In genomic region chr21:17428484-17428869, GRCh38 we compare ENCODE assay signal across 14 cellular contexts.
DNase-seq lines count a peak whose midpoint lies in the region; ATAC-seq lines count a peak whose summit lies in the region.
"Had no signal": no experiment of that assay in that cellular context is flagged by ENCODE, and none has a peak within 500 bp of the region (broad histone marks: within the 10 kb centered on the region; RNA-seq: fewer than 3 reads in every experiment).

No MANE protein-coding gene starts in this region.

- H3K27ac Mint-ChIP-seq in activated CD4-positive, alpha-beta T cell treated with anti-CD3 and anti-CD28 coated beads for 36 hours, result no peak overlapping the region
- H3K27ac Mint-ChIP-seq: IgD-negative memory B cell had no signal

- H3K4me1 Mint-ChIP-seq in activated CD4-positive, alpha-beta T cell treated with anti-CD3 and anti-CD28 coated beads for 36 hours, result no peaks in the 10 kb centered on the region

- H3K27me3 Mint-ChIP-seq in activated CD4-positive, alpha-beta T cell treated with anti-CD3 and anti-CD28 coated beads for 36 hours, result peaks cover 5% of the 10 kb centered on the region

- DNase-seq in stimulated activated CD4-positive, alpha-beta T cell treated with anti-CD3 and anti-CD28 coated beads, Interleukin-12 subunit alpha, Interleukin-12 subunit beta, amount 100 ng/mL, for 4 hours, result no peak
- no peak for DNase-seq in stimulated activated CD4-positive, alpha-beta T cell treated with anti-CD3 and anti-CD28 coated beads, Interleukin-2, amount 100 ng/mL, for 24 hours
- no peak for DNase-seq in OCI-M1 (lab: John Stamatoyannopoulos, UW)
- no peak for DNase-seq in activated CD4-positive, alpha-beta T cell treated with anti-CD3 and anti-CD28 coated beads for 36 hours
- DNase-seq: activated T-cell treated with anti-CD3 and anti-CD28 coated beads, Interleukin-2, amount 50 U/mL, for 4 hours; body of pancreas; DMS153; mucosa of descending colon; NCI-H2081 treated with DMSO at 0.1 percent for 48 hours; tibial artery had no signal

- POLR2A ChIA-PET in activated CD4-positive, alpha-beta T cell treated with anti-CD3 and anti-CD28 coated beads for 36 hours (lab: Charles Lee), result no interaction called here

- ATAC-seq in GM19035 (IDR thresholded peaks at IDR 0.05; ENCODE audit: unreplicated experiment), result peak; percentile 58
- ATAC-seq in HG02588 (IDR thresholded peaks at IDR 0.05; ENCODE audit: unreplicated experiment), result peak; percentile 57
- ATAC-seq in HG03280 (IDR thresholded peaks at IDR 0.05; ENCODE audit: unreplicated experiment), result peak; percentile 28
- no peak for ATAC-seq in activated CD4-positive, alpha-beta T cell treated with anti-CD3 and anti-CD28 coated beads for 36 hours
- ATAC-seq: activated T-cell treated with anti-CD3 and anti-CD28 coated beads, Interleukin-2, amount 50 U/mL, for 4 hours; body of pancreas had no signal

- no peaks in the 10 kb centered on the region for H3K9me3 Mint-ChIP-seq in activated CD4-positive, alpha-beta T cell treated with anti-CD3 and anti-CD28 coated beads for 36 hours (ENCODE audit: low read depth)
- H3K9me3 Mint-ChIP-seq: activated T-cell treated with anti-CD3 and anti-CD28 coated beads, Interleukin-2, amount 50 U/mL, for 4 hours had no signal

- intact Hi-C loops in activated CD4-positive, alpha-beta T cell treated with anti-CD3 and anti-CD28 coated beads for 36 hours (cut with DNase I, micrococcal nuclease), result no loop called here

- CTCF ChIA-PET in activated CD4-positive, alpha-beta T cell treated with anti-CD3 and anti-CD28 coated beads for 36 hours (lab: Charles Lee), result no interaction called here

- no peaks in the 10 kb centered on the region for H3K36me3 Mint-ChIP-seq in activated CD4-positive, alpha-beta T cell treated with anti-CD3 and anti-CD28 coated beads for 36 hours (ENCODE audit: low read depth)
- H3K36me3 Mint-ChIP-seq: IgD-negative memory B cell had no signal

- H3K4me3 Mint-ChIP-seq in activated CD4-positive, alpha-beta T cell treated with anti-CD3 and anti-CD28 coated beads for 36 hours, result no peak overlapping the region
- H3K4me3 Mint-ChIP-seq: activated T-cell treated with anti-CD3 and anti-CD28 coated beads, Interleukin-2, amount 50 U/mL, for 4 hours had no signal
